In genomic region chr9:19270421-19270949, GRCh38 we compare ENCODE assay signal across 22 cellular contexts. TPM values are rescaled to one million over a fixed set of nuclear protein-coding genes. Genes with fewer than 3 reads are reported as not detected.
DNase-seq lines count a peak whose midpoint lies in the region; ATAC-seq, FAIRE-seq and TF ChIP-seq lines count a peak whose summit lies in the region.
"Had no signal": no experiment of that assay in that cellular context is flagged by ENCODE, and none has a peak within 500 bp of the region (broad histone marks: within the 10 kb centered on the region; RNA-seq: fewer than 3 reads in every experiment).

No MANE protein-coding gene starts in this region.

- H3K79me1 ChIP-seq in H1 (ENCODE audit: low read depth, low read length): peaks cover 4% of the 10 kb centered on the region

- H4K5ac ChIP-seq in H1 (ENCODE audit: insufficient read length, low read depth, low read length): no peak overlapping the region

- H3K27me3 ChIP-seq in HepG2 (ENCODE audit: control insufficient read depth in 1 of 2, insufficient read depth in 2 of 2, low read length in 2 of 2) (no peaks in the 10 kb centered on the region), right lobe of liver (no peaks in the 10 kb centered on the region), H1 (replicated peaks in 1 of 4; ENCODE audit: control insufficient read depth in 3 of 4, extremely low read depth in 1 of 4, insufficient read depth in 3 of 4, low read length in 3 of 4) (no peaks in the 10 kb centered on the region)
- H3K27me3 ChIP-seq: BLaER1 had no signal

- H3K23ac ChIP-seq in H1 (ENCODE audit: insufficient read length): no peak overlapping the region

- H3K4me1 Mint-ChIP-seq in activated T-helper 17 cell treated with anti-CD3 and anti-CD28 coated beads, Interleukin-2, amount 50 U/mL, for 72 hours: peaks cover 31% of the 10 kb centered on the region

- H3K79me2 ChIP-seq in HepG2 (ENCODE audit: insufficient read depth, low read length): peaks cover 58% of the 10 kb centered on the region
- H3K79me2 ChIP-seq in H1 (ENCODE audit: control insufficient read depth in 1 of 2, insufficient read depth in 2 of 2, low read length in 2 of 2): peaks cover 0 to 68% of the 10 kb centered on the region in 2 experiments; a peak in 2 of 4 replicates

- H4K91ac ChIP-seq in H1 (replicated peaks; ENCODE audit: insufficient read length, low read length): no peak overlapping the region

- ATAC-seq in HepG2: no peak
- ATAC-seq in right lobe of liver: no peak
- no peak for ATAC-seq in activated T-helper 17 cell treated with anti-CD3 and anti-CD28 coated beads, Interleukin-2, amount 50 U/mL, for 72 hours (replicated peaks)
- ATAC-seq: CD8-positive, alpha-beta T cell; HCT116 had no signal

- no peak overlapping the region for H3K14ac ChIP-seq in H1 (ENCODE audit: insufficient read length)

- H2AFZ ChIP-seq in HepG2 (ENCODE audit: low read length) (no peak overlapping the region), H1 (ENCODE audit: low read length) (no peak overlapping the region)
- H2AFZ ChIP-seq: GM23248 had no signal

- no peak overlapping the region for H2BK12ac ChIP-seq in H1 (ENCODE audit: low read depth, low read length)

- no peak overlapping the region for H2BK20ac ChIP-seq in H1 (ENCODE audit: low read length)

- H3K9me3 Mint-ChIP-seq in activated T-helper 17 cell treated with anti-CD3 and anti-CD28 coated beads, Interleukin-2, amount 50 U/mL, for 72 hours: no peaks in the 10 kb centered on the region
- H3K9me3 Mint-ChIP-seq: CD8-positive, alpha-beta T cell had no signal

- H3K36me3 ChIP-seq in HepG2 (replicated peaks in 1 of 2; ENCODE audit: control insufficient read depth in 1 of 2, insufficient read depth in 2 of 2, low read length in 2 of 2) (peaks cover 0 to 1% of the 10 kb centered on the region in 2 experiments; a peak in 1 of 5 replicates), right lobe of liver (no peaks in the 10 kb centered on the region), H1 (ENCODE audit: control insufficient read depth in 2 of 4, insufficient read depth in 4 of 4, low read length in 3 of 4) (peaks cover 0 to 4% (median 2%) of the 10 kb centered on the region in 4 experiments; a peak in 2 of 8 replicates)

- H3K4me2 ChIP-seq in HepG2 (ENCODE audit: low read depth, low read length) (no peak overlapping the region), H1 (ENCODE audit: insufficient read depth in 1 of 2, low read depth in 2 of 2, low read length in 2 of 2) (no peak overlapping the region)
- H3K4me2 ChIP-seq: BLaER1 had no signal

- no peak overlapping the region for H3K56ac ChIP-seq in H1 (replicated peaks; ENCODE audit: insufficient read length, low read depth, low read length)

- TF ChIP-seq RAD21 in HepG2 (CRISPR knock-in tag; IDR thresholded peaks at IDR 0.05) (no peak), H1 (IDR thresholded peaks at IDR 0.05 in 1 of 2, conservative IDR thresholded peaks at IDR 0.05 in 1 of 2; ENCODE audit: low read depth in 2 of 2, low read length in 2 of 2) (no peak)

- H3K23me2 ChIP-seq in H1 (ENCODE audit: low read depth, low read length): no peaks in the 10 kb centered on the region

- H2BK120ac ChIP-seq in H1 (replicated peaks; ENCODE audit: low read depth, low read length): no peak overlapping the region

- no peak for TF ChIP-seq EP300 in HepG2 (IDR thresholded peaks at IDR 0.05; ENCODE audit: low read depth in 2 of 2, low read length in 2 of 2)
- no peak for TF ChIP-seq EP300 in HepG2 (CRISPR knock-in tag; IDR thresholded peaks at IDR 0.05; ENCODE audit: borderline replicate concordance)
- TF ChIP-seq EP300 in H1 (IDR thresholded peaks at IDR 0.05; ENCODE audit: borderline replicate concordance in 1 of 2, low read depth in 2 of 2, low read length in 2 of 2): no peak

- POLR2A ChIA-PET in HepG2 (lab: Yijun Ruan, JAX): no interaction called here
- POLR2A ChIA-PET in H1 (lab: Charles Lee; ENCODE audit: partially characterized antibody): interaction anchor here (1.2 kb wide), 1 partner anchor 109 kb away, joined by 4 read pairs; the partner anchor contains the start of gene RPS6

- FAIRE-seq in HepG2 (lab: Jason Lieb, UNC): no peak
- no peak for FAIRE-seq in H1 (lab: Jason Lieb, UNC)
- FAIRE-seq: A204.1, G401.6, GM19239 had no signal

- in situ Hi-C loops in HepG2 (cut with HindIII; ENCODE audit: extremely low pct_ligation_motif_present, low pct_unique_long_range_greater_than_20kb): no loop called here

- H3K4me3 ChIP-seq in HepG2 (replicated peaks in 1 of 3; ENCODE audit: insufficient read depth in 1 of 3, low read depth in 2 of 3, low read length in 3 of 3) (no peak overlapping the region), right lobe of liver (no peak overlapping the region), H1 (ENCODE audit: extremely low read depth in 1 of 4, insufficient read depth in 2 of 4, low read depth in 3 of 4, low read length in 4 of 4) (no peak overlapping the region)
- H3K4me3 ChIP-seq: BLaER1, GM23248 had no signal

- BruUV-seq in HepG2 (replicated peaks; lab: Mats Ljungman, UMichigan): no TSS peak

- peaks cover 12% of the 10 kb centered on the region for H4K20me1 ChIP-seq in HepG2 (ENCODE audit: insufficient read depth, low read length)
- H4K20me1 ChIP-seq in H1 (replicated peaks in 1 of 2; ENCODE audit: control insufficient read depth in 1 of 2, insufficient read depth in 2 of 2, low read length in 2 of 2): peaks cover 0 to 3% of the 10 kb centered on the region in 2 experiments

- 0 out of 2 replicates have a peak, but pooled peaks cover 8% of the 10 kb centered on the region for H3K4me1 ChIP-seq in HepG2 (ENCODE audit: insufficient read depth, low read length)
- H3K4me1 ChIP-seq in right lobe of liver: no peaks in the 10 kb centered on the region
- H3K4me1 ChIP-seq in H1 (replicated peaks in 1 of 4; ENCODE audit: control insufficient read depth in 3 of 4, insufficient read depth in 4 of 4, low read length in 3 of 4): no peaks in the 10 kb centered on the region
- H3K4me1 ChIP-seq: BLaER1, Caco-2 had no signal

- TF ChIP-seq CTCF in HepG2 (CRISPR knock-in tag; IDR thresholded peaks at IDR 0.05) (no peak), right lobe of liver (IDR thresholded peaks at IDR 0.05) (no peak), H1 (IDR thresholded peaks at IDR 0.05; ENCODE audit: control extremely low read depth in 1 of 3, insufficient read depth in 1 of 3, low read depth in 1 of 3, low read length in 3 of 3) (no peak)

- H3K9ac ChIP-seq in HepG2 (ENCODE audit: insufficient read depth, low read depth, low read length) (no peak overlapping the region), H1 (replicated peaks in 1 of 4; ENCODE audit: extremely low read depth in 1 of 4, low read depth in 3 of 4, low read length in 3 of 4) (no peak overlapping the region)
- H3K9ac ChIP-seq: BLaER1, GM23248 had no signal

- H3K27ac ChIP-seq in HepG2 (ENCODE audit: extremely low read length, insufficient read depth, low read length) (no peak overlapping the region), right lobe of liver (no peak overlapping the region), H1 (ENCODE audit: low read depth, low read length) (no peak overlapping the region)
- H3K27ac ChIP-seq: 22Rv1, BLaER1, C4-2B, GM23248 had no signal

- no peak overlapping the region for H3K4ac ChIP-seq in H1 (replicated peaks; ENCODE audit: insufficient read length, low read depth, low read length)

- DNase-seq in HepG2 (ENCODE audit: low spot score) (no peak), right lobe of liver (no peak), H1 (ENCODE audit: low read depth in 1 of 2, low spot score in 2 of 2) (no peak), NCI-H524 treated with DMSO at 0.1 percent for 48 hours (lab: John Stamatoyannopoulos, UW) (no peak), NCI-H82 (lab: John Stamatoyannopoulos, UW) (no peak)
- DNase-seq: Caco-2; CD4-positive, CD25-positive, alpha-beta regulatory T cell; CD8-positive, alpha-beta T cell; DMS153; DND-41; GM23248; H9; HFFc6 had no signal

- no peak overlapping the region for H3K18ac ChIP-seq in H1 (ENCODE audit: extremely low read depth, low read length)

- no peak overlapping the region for H2BK15ac ChIP-seq in H1 (ENCODE audit: low read length)

- H3K27ac Mint-ChIP-seq in activated T-helper 17 cell treated with anti-CD3 and anti-CD28 coated beads, Interleukin-2, amount 50 U/mL, for 72 hours: peak overlapping the region; percentile 53
- H3K27ac Mint-ChIP-seq: B cell; CD8-positive, alpha-beta T cell; HFFc6 had no signal

- CTCF ChIA-PET in HepG2 (lab: Yijun Ruan, JAX; ENCODE audit: low intra/inter-chr PET ratio, low total read pairs) (no interaction called here), H1 (lab: Charles Lee; ENCODE audit: partially characterized antibody) (interaction anchor here (0.5 to 0.6 kb wide), 3 partner anchors 48 to 247 kb away, joined by 3 read pairs; no protein-coding TSS in a partner anchor)

- no peak overlapping the region for H3K4me3 Mint-ChIP-seq in activated T-helper 17 cell treated with anti-CD3 and anti-CD28 coated beads, Interleukin-2, amount 50 U/mL, for 72 hours
- H3K4me3 Mint-ChIP-seq: B cell; CD4-positive, CD25-positive, alpha-beta regulatory T cell; CD8-positive, alpha-beta T cell; H9; HFFc6 had no signal

- H4K8ac ChIP-seq in H1 (ENCODE audit: extremely low read depth, insufficient read depth, low read length): no peak overlapping the region

- peaks cover 13% of the 10 kb centered on the region for H3K36me3 Mint-ChIP-seq in activated T-helper 17 cell treated with anti-CD3 and anti-CD28 coated beads, Interleukin-2, amount 50 U/mL, for 72 hours (ENCODE audit: low read depth)

- TF ChIP-seq POLR2A in HepG2 (IDR thresholded peaks at IDR 0.05; ENCODE audit: insufficient read depth in 1 of 2, low read depth in 2 of 2, low read length in 2 of 2): no peak
- TF ChIP-seq POLR2A in right lobe of liver (IDR thresholded peaks at IDR 0.05): no peak
- TF ChIP-seq POLR2A in H1 (IDR thresholded peaks at IDR 0.05; ENCODE audit: control extremely low read depth in 1 of 2, low read depth in 2 of 2, low read length in 2 of 2): no peak

- no peak overlapping the region for H2BK5ac ChIP-seq in H1 (ENCODE audit: low read depth, low read length)

- WGBS in HepG2 (ENCODE audit: low lambda C conversion rate): 95% methylated on average over 1 of the region's 1 CpG
- WGBS in right lobe of liver (ENCODE audit: insufficient coverage, low coverage, low lambda C conversion rate, missing lambda C conversion rate): 100% methylated on average over 1 of the region's 1 CpG
- WGBS in H1 (ENCODE audit: extremely low coverage in 1 of 2, insufficient coverage in 1 of 2, insufficient read length in 1 of 2, insufficient replicate concordance in 2 of 2, low coverage in 1 of 2, low lambda C conversion rate in 2 of 2, missing lambda C conversion rate in 1 of 2), 2 experiments: 96% methylated on average over 1 of the region's 1 CpG; no CpG with 5 or more reads in 1 of the 2 experiments

- intact Hi-C loops in HepG2 (cut with micrococcal nuclease; ENCODE audit: unreplicated experiment): no loop called here
- intact Hi-C loops in right lobe of liver (cut with DNase I): no loop called here

- H3K27me3 Mint-ChIP-seq in activated T-helper 17 cell treated with anti-CD3 and anti-CD28 coated beads, Interleukin-2, amount 50 U/mL, for 72 hours: no peaks in the 10 kb centered on the region
- H3K27me3 Mint-ChIP-seq: B cell; CD4-positive, CD25-positive, alpha-beta regulatory T cell had no signal

- H3K9me3 ChIP-seq in HepG2 (ENCODE audit: low read length): peaks cover 10% of the 10 kb centered on the region
- peaks cover 0 to 8% (median 0%) of the 10 kb centered on the region in 4 donors for H3K9me3 ChIP-seq in right lobe of liver
- peaks cover 0 to 9% of the 10 kb centered on the region in 2 experiments; a peak in 1 of 4 replicates for H3K9me3 ChIP-seq in H1 (ENCODE audit: insufficient read depth in 2 of 2, low read depth in 1 of 2, low read length in 1 of 2)
- H3K9me3 ChIP-seq: Caco-2 had no signal

- H2AK5ac ChIP-seq in H1 (ENCODE audit: low read depth, low read length): no peak overlapping the region

RNA-seq across cellular contexts. Expression of gene DENND4C, which starts 40.0 kb away (rescaled TPM):
- total RNA-seq in HepG2 (2016; rRNA removed; fragmentation: Illumina TruSeq; extraction: Trizol) (27.2 and 37.8 TPM in 2 replicates), right lobe of liver (10 to 100 TPM; 18.3 to 35.1 (median 21.9) TPM)
- total RNA-seq in HepG2 (2016; cell fraction: cytosol; rRNA removed; fragmentation: Illumina TruSeq; extraction: Trizol; ENCODE audit: low read depth): 9.8 and 10.5 TPM in 2 replicates
- total RNA-seq in HepG2 (2016; cell fraction: insoluble cytoplasmic fraction; rRNA removed; fragmentation: Illumina TruSeq; extraction: Trizol): 28.0 and 37.6 TPM in 2 replicates
- total RNA-seq in HepG2 (2016; cell fraction: membrane; rRNA removed; fragmentation: Illumina TruSeq; extraction: Trizol): 9.8 and 11.7 TPM in 2 replicates
- 48.3 and 57.3 TPM in 2 replicates for total RNA-seq in HepG2 (2016; cell fraction: nucleus; rRNA removed; fragmentation: Illumina TruSeq; extraction: Trizol)
- polyA plus RNA-seq in HepG2 (2011; rRNA removed) (18.0 and 19.1 TPM in 2 replicates), H1 (2011; rRNA removed) (4.8 and 6.9 TPM in 2 replicates)
- 7.4 and 12.2 TPM in 2 replicates for polyA plus RNA-seq in HepG2 (2011; cell fraction: cytosol; rRNA removed)
- 14.8 and 19.2 TPM in 2 replicates for polyA plus RNA-seq in HepG2 (2011; cell fraction: nucleus; rRNA removed)
- 13.0 and 14.6 TPM in 2 replicates for polyA plus RNA-seq in HepG2 (2012)
- 0.53 and 0.61 TPM in 2 replicates for polyA plus RNA-seq in HepG2 (2016; cell fraction: cytosol; fragmentation: Illumina TruSeq; extraction: Trizol; ENCODE audit: low read depth)
- 16.1 and 17.3 TPM in 2 replicates for polyA plus RNA-seq in HepG2 (2016; cell fraction: insoluble cytoplasmic fraction; fragmentation: Illumina TruSeq; extraction: Trizol; ENCODE audit: low read depth)
- 1.4 and 2.2 TPM in 2 replicates for polyA plus RNA-seq in HepG2 (2016; cell fraction: membrane; fragmentation: Illumina TruSeq; extraction: Trizol; ENCODE audit: low read depth)
- 25.6 and 26.6 TPM in 2 replicates for polyA plus RNA-seq in HepG2 (2016; cell fraction: nucleus; fragmentation: Illumina TruSeq; extraction: Trizol; ENCODE audit: insufficient read depth, low read depth)
- polyA minus RNA-seq in HepG2 (2011; rRNA and poly(A)+ RNA removed; ENCODE audit: low replicate concordance): 16.1 and 17.5 TPM in 2 replicates
- polyA minus RNA-seq in HepG2 (2011; cell fraction: cytosol; rRNA and poly(A)+ RNA removed): 24.1 and 28.7 TPM in 2 replicates
- 136 and 155 TPM in 2 replicates for polyA minus RNA-seq in HepG2 (2011; cell fraction: nucleus; rRNA and poly(A)+ RNA removed)
- total RNA-seq in activated T-helper 17 cell treated with anti-CD3 and anti-CD28 coated beads, Interleukin-2, amount 50 U/mL, for 72 hours: 10 to 100 TPM; 18.1 to 22.6 TPM
- total RNA-seq in H1 (2021; fragmentation: NEBNext Ultra II Directional; extraction: Animal tissue kit (Norgen Biotek cat#: 25700)): 18.9 and 19.8 TPM in 2 replicates
- 8.3 TPM for polyA plus RNA-seq in H1 (2011; cell fraction: cytosol; rRNA removed)
- polyA plus RNA-seq in H1 (2011; cell fraction: nucleus; rRNA removed): 5.7 TPM
- polyA plus RNA-seq in H1 (2012, experiment 1 of 2): 6.2 to 11.8 TPM (median 8.4 TPM) in 4 replicates
- 0.63 TPM for polyA plus RNA-seq in H1 (2012, experiment 2 of 2)
- 8.0 TPM for polyA plus RNA-seq in H1 (2013, experiment 1 of 2)
- 7.9 TPM for polyA plus RNA-seq in H1 (2013, experiment 2 of 2)
- 28.5 and 47.2 TPM in 2 replicates for polyA minus RNA-seq in H1 (2011; rRNA and poly(A)+ RNA removed)
- polyA minus RNA-seq in H1 (2011; cell fraction: cytosol; rRNA and poly(A)+ RNA removed): 16.4 TPM
- polyA minus RNA-seq in H1 (2011; cell fraction: nucleus; rRNA and poly(A)+ RNA removed): 52.8 TPM

Comparison
In these comparisons a context has a peak if more than half of its experiments do, and no peak if none do; other contexts are left out.
1. Of the 41 proteins assayed by ChIP-seq in both HepG2 and H1: peak only in HepG2: none; only in H1: none; in both: KDM1A; in neither: 39; mixed calls (peak in some experiments, not most) for 1.